ENCODE assay signal across 1 cellular context in the genomic region with DNA sequence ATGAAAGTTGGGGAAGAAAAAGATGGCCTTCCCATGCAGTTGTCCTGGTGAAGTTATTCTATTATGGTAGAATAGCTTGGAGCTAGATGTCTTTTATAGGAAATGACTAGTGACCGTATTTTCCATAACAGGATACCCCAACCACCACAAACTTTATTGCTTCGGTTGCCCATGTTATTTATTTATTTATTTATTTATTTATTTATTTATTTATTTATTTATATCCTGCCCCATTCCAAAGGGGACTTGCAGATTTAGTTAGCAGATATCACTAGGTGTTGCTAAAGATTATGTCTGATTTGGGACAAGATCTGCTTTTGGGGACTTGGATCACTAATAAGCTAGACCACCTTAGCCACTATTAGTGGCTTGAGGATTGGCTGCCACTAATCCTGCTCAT.
TF ChIP-seq lines count a peak whose summit lies in the region.

No MANE protein-coding gene starts in this region.

TF ChIP-seq in HEK293, 187 proteins besides CTCF, POLR2A, EP300 and RAD21 (continued from another document):
- TF ChIP-seq, protein P1, sequence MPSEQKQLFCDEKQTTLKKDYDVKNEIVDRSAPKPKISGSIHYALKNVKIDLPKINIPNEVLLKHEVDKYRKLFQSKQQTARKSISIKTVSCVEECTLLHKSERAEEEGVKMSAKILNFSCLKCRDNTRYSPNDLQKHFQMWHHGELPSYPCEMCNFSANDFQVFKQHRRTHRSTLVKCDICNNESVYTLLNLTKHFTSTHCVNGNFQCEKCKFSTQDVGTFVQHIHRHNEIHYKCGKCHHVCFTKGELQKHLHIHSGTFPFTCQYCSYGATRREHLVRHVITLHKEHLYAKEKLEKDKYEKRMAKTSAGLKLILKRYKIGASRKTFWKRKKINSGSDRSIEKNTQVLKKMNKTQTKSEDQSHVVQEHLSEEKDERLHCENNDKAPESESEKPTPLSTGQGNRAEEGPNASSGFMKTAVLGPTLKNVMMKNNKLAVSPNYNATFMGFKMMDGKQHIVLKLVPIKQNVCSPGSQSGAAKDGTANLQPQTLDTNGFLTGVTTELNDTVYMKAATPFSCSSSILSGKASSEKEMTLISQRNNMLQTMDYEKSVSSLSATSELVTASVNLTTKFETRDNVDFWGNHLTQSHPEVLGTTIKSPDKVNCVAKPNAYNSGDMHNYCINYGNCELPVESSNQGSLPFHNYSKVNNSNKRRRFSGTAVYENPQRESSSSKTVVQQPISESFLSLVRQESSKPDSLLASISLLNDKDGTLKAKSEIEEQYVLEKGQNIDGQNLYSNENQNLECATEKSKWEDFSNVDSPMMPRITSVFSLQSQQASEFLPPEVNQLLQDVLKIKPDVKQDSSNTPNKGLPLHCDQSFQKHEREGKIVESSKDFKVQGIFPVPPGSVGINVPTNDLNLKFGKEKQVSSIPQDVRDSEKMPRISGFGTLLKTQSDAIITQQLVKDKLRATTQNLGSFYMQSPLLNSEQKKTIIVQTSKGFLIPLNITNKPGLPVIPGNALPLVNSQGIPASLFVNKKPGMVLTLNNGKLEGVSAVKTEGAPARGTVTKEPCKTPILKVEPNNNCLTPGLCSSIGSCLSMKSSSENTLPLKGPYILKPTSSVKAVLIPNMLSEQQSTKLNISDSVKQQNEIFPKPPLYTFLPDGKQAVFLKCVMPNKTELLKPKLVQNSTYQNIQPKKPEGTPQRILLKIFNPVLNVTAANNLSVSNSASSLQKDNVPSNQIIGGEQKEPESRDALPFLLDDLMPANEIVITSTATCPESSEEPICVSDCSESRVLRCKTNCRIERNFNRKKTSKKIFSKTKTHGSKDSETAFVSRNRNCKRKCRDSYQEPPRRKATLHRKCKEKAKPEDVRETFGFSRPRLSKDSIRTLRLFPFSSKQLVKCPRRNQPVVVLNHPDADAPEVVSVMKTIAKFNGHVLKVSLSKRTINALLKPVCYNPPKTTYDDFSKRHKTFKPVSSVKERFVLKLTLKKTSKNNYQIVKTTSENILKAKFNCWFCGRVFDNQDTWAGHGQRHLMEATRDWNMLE (tag by site-specific recombination; conservative IDR thresholded peaks at IDR 0.05; ENCODE audit: low read depth), result peak; percentile 70
- TF ChIP-seq, protein P2, sequence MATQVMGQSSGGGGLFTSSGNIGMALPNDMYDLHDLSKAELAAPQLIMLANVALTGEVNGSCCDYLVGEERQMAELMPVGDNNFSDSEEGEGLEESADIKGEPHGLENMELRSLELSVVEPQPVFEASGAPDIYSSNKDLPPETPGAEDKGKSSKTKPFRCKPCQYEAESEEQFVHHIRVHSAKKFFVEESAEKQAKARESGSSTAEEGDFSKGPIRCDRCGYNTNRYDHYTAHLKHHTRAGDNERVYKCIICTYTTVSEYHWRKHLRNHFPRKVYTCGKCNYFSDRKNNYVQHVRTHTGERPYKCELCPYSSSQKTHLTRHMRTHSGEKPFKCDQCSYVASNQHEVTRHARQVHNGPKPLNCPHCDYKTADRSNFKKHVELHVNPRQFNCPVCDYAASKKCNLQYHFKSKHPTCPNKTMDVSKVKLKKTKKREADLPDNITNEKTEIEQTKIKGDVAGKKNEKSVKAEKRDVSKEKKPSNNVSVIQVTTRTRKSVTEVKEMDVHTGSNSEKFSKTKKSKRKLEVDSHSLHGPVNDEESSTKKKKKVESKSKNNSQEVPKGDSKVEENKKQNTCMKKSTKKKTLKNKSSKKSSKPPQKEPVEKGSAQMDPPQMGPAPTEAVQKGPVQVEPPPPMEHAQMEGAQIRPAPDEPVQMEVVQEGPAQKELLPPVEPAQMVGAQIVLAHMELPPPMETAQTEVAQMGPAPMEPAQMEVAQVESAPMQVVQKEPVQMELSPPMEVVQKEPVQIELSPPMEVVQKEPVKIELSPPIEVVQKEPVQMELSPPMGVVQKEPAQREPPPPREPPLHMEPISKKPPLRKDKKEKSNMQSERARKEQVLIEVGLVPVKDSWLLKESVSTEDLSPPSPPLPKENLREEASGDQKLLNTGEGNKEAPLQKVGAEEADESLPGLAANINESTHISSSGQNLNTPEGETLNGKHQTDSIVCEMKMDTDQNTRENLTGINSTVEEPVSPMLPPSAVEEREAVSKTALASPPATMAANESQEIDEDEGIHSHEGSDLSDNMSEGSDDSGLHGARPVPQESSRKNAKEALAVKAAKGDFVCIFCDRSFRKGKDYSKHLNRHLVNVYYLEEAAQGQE (tag by site-specific recombination; IDR thresholded peaks at IDR 0.05), result 0 out of 2 replicates have a peak, but pooled peaks have one; percentile 41
- 0 out of 2 replicates have a peak, but pooled peaks have one; percentile 34 for TF ChIP-seq ZNF292 (tag by site-specific recombination; IDR thresholded peaks at IDR 0.05; ENCODE audit: borderline replicate concordance, low read depth)
TF ChIP-seq in HEK293: peak in this region for 14.
